30 cellular contexts compared by ENCODE assay signal in the genomic region with DNA sequence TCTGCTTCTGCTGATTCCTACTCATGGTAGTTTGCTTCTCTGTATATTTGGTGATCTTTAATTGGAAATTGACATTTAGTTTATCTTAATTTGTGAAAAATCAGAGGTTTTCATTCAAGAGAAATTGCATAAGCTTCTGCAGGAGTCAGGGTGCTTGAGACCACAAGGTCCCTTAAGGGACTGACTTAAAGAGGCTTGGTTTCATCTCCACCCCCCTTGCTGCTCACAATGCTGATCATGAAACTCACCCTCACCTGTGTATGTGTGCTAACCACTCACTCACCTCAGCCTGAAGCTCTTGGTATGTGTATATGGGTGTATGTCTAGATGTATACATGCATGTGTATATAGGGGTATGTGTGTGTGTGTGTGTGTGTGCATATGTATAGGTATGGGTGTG. TPM values are rescaled to one million over a fixed set of nuclear protein-coding genes. Genes with fewer than 3 reads are reported as not detected.
"Had no signal": no experiment of that assay in that cellular context is flagged by ENCODE, and none has a peak within 500 bp of the region (broad histone marks: within the 10 kb centered on the region; RNA-seq: fewer than 3 reads in every experiment).

No MANE protein-coding gene starts in this region.

- H3K27ac ChIP-seq: adrenal gland, body of pancreas, esophagus squamous epithelium, left lung, lower lobe of right lung, stomach, tibial artery, upper lobe of right lung had no signal

- ATAC-seq: activated CD4-positive, alpha-beta T cell treated with anti-CD3 and anti-CD28 coated beads for 36 hours; body of pancreas; left lung; lower lobe of right lung; natural killer cell; right cardiac atrium; stimulated activated naive B cell treated with anti-CD40 and anti-IgM and Interleukin-4, amounts not matched to agents 10 μg/mL and 1 μg/mL and 100 μg/mL, for 72 hours; upper lobe of right lung had no signal

- H3K27ac Mint-ChIP-seq: activated CD4-positive, alpha-beta T cell treated with anti-CD3 and anti-CD28 coated beads for 36 hours; activated naive CD4-positive, alpha-beta T cell treated with anti-CD3 and anti-CD28 coated beads for 36 hours; activated naive CD8-positive, alpha-beta T cell treated with anti-CD3 and anti-CD28 coated beads for 36 hours; natural killer cell; stimulated activated naive B cell treated with anti-CD40 and anti-IgM and Interleukin-4, amounts not matched to agents 10 μg/mL and 1 μg/mL and 100 μg/mL, for 72 hours had no signal

- H3K36me3 Mint-ChIP-seq: activated naive CD8-positive, alpha-beta T cell treated with anti-CD3 and anti-CD28 coated beads for 36 hours; natural killer cell had no signal

- H3K4me1 Mint-ChIP-seq: activated naive CD8-positive, alpha-beta T cell treated with anti-CD3 and anti-CD28 coated beads for 36 hours; natural killer cell; stimulated activated naive B cell treated with anti-CD40 and anti-IgM and Interleukin-4, amounts not matched to agents 10 μg/mL and 1 μg/mL and 100 μg/mL, for 72 hours had no signal

- H3K4me3 Mint-ChIP-seq: activated CD4-positive, alpha-beta T cell treated with anti-CD3 and anti-CD28 coated beads for 36 hours; activated naive CD4-positive, alpha-beta T cell treated with anti-CD3 and anti-CD28 coated beads for 36 hours; activated naive CD8-positive, alpha-beta T cell treated with anti-CD3 and anti-CD28 coated beads for 36 hours; natural killer cell; stimulated activated naive B cell treated with anti-CD40 and anti-IgM and Interleukin-4, amounts not matched to agents 10 μg/mL and 1 μg/mL and 100 μg/mL, for 72 hours had no signal

- H3K27me3 Mint-ChIP-seq: activated CD4-positive, alpha-beta T cell treated with anti-CD3 and anti-CD28 coated beads for 36 hours; activated naive CD8-positive, alpha-beta T cell treated with anti-CD3 and anti-CD28 coated beads for 36 hours had no signal

- H3K27me3 ChIP-seq: adrenal gland, body of pancreas, esophagus squamous epithelium, left lung, stomach, tibial artery, upper lobe of right lung had no signal

- FAIRE-seq: colon, frontal cortex, islet of Langerhans had no signal

- H3K9me3 ChIP-seq: adrenal gland, body of pancreas, esophagus squamous epithelium, left lung, lower lobe of right lung, tibial artery, upper lobe of right lung had no signal

- DNase-seq: activated CD4-positive, alpha-beta T cell treated with anti-CD3 and anti-CD28 coated beads for 36 hours; activated CD4-positive, alpha-beta T cell treated with anti-CD3 and anti-CD28 coated beads, Interleukin-2, amount 50 U/mL, for 4 hours; activated CD4-positive, CD25-positive, alpha-beta regulatory T cell; activated CD8-positive, alpha-beta memory T cell treated with anti-CD3 and anti-CD28 coated beads for 24 hours; activated effector memory CD4-positive, alpha-beta T cell treated with anti-CD3 and anti-CD28 coated beads, Interleukin-2, amount 50 U/mL, for 16 hours; activated naive CD4-positive, alpha-beta T cell treated with anti-CD3 and anti-CD28 coated beads for 36 hours; activated naive CD8-positive, alpha-beta T cell treated with anti-CD3 and anti-CD28 coated beads for 36 hours; adrenal gland; aorta; body of pancreas; dermis blood vessel endothelial cell; effector CD4-positive, alpha-beta T cell; esophagus squamous epithelium; left lung; lower lobe of right lung; mesendoderm; natural killer cell; right cardiac atrium; stimulated activated CD4-positive, alpha-beta T cell treated with anti-CD3 and anti-CD28 coated beads, Interleukin-15, amount 100 ng/mL, for 24 hours; stimulated activated CD4-positive, alpha-beta T cell treated with anti-CD3 and anti-CD28 coated beads, Interleukin-2, amount 100 ng/mL, for 24 hours; stimulated activated naive B cell treated with anti-CD40 and anti-IgM and Interleukin-4, amounts not matched to agents 10 μg/mL and 1 μg/mL and 100 μg/mL, for 72 hours; stomach; tibial artery; upper lobe of right lung had no signal

RNA-seq across cellular contexts. Expression of a gene that starts 11.4 kb away (rescaled TPM):
- total RNA-seq: activated CD4-positive, alpha-beta T cell treated with anti-CD3 and anti-CD28 coated beads for 36 hours; activated naive CD4-positive, alpha-beta T cell treated with anti-CD3 and anti-CD28 coated beads for 36 hours; activated naive CD8-positive, alpha-beta T cell treated with anti-CD3 and anti-CD28 coated beads for 36 hours; adrenal gland; body of pancreas; dermis blood vessel endothelial cell; esophagus squamous epithelium; frontal cortex; left lung; lower lobe of right lung; mononuclear cell; natural killer cell; omental fat pad; pulmonary artery endothelial cell; stomach; upper lobe of right lung had no signal
